ENCODE assay signal across 29 cellular contexts in the genomic region with DNA sequence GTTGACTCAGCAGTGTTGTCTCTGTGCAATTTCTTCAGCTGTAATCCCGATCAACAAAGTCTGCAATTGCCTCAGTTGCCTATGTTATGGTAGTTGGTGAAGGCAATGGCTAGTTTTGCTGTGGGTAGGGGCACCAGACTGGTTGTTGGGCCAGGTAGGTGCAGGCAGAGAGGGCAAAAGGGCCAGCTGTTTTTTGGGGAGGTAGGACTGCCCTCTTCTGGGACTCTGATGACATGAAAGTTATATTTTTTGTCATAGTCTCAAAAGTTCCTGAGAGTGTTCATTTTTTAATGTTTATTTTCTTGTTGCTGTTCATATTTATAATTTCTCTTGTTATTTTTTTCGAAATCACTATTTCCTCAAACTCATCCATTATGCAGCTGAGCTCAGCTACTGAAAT. TPM values are rescaled to one million over a fixed set of nuclear protein-coding genes. Genes with fewer than 3 reads are reported as not detected.
DNase-seq lines count a peak whose midpoint lies in the region; ATAC-seq, FAIRE-seq and TF ChIP-seq lines count a peak whose summit lies in the region.
"Had no signal": no experiment of that assay in that cellular context is flagged by ENCODE, and none has a peak within 500 bp of the region (broad histone marks: within the 10 kb centered on the region; RNA-seq: fewer than 3 reads in every experiment).

No MANE protein-coding gene starts in this region.

- ATAC-seq in HG03095 (IDR thresholded peaks at IDR 0.05; ENCODE audit: unreplicated experiment) = no peak

- H3K27ac ChIP-seq in breast epithelium (no peak overlapping the region), endodermal cell (ENCODE audit: low read depth, low read length) (no peak overlapping the region), tibial artery (no peak overlapping the region)
- H3K27ac ChIP-seq: 22Rv1, PC-9, RWPE1 had no signal

- no peak for TF ChIP-seq POLR2A in breast epithelium (IDR thresholded peaks at IDR 0.05)

- no TSS peak for BruUV-seq in MCF 10A (replicated peaks; lab: Mats Ljungman, UMichigan)

- H3K9me3 ChIP-seq in breast epithelium = peaks cover 0 to 6% of the 10 kb centered on the region in 2 donors
- H3K9me3 ChIP-seq in endodermal cell (ENCODE audit: control insufficient read depth, low read length) = peaks cover 7% of the 10 kb centered on the region
- H3K9me3 ChIP-seq in tibial artery = no peaks in the 10 kb centered on the region
- H3K9me3 ChIP-seq: BE2C had no signal

- POLR2A ChIA-PET in MCF 10A (lab: Yijun Ruan, JAX) = interaction anchor here (0.7 kb wide), 1 partner anchor 1834 kb away, joined by 3 read pairs; no protein-coding TSS in a partner anchor

- CTCF ChIA-PET in MCF 10A (lab: Yijun Ruan, JAX) = interaction anchor here (0.7 kb wide), 1 partner anchor 48 kb away, joined by 3 read pairs; no protein-coding TSS in a partner anchor

- H3K27me3 ChIP-seq in breast epithelium = peaks cover 0 to 12% of the 10 kb centered on the region in 2 donors
- H3K27me3 ChIP-seq in endodermal cell (ENCODE audit: control insufficient read depth, insufficient read depth, low read length, poor library complexity, severe bottlenecking) = no peaks in the 10 kb centered on the region
- no peaks in the 10 kb centered on the region for H3K27me3 ChIP-seq in tibial artery
- H3K27me3 ChIP-seq: BE2C had no signal

- H3K36me3 ChIP-seq in breast epithelium (no peaks in the 10 kb centered on the region), endodermal cell (ENCODE audit: control insufficient read depth, insufficient read depth, low read length) (no peaks in the 10 kb centered on the region), tibial artery (no peaks in the 10 kb centered on the region)
- H3K36me3 ChIP-seq: BE2C had no signal

- H3K4me1 Mint-ChIP-seq in MCF 10A (ENCODE audit: insufficient read depth, unreplicated experiment) = no peaks in the 10 kb centered on the region
- H3K4me1 Mint-ChIP-seq in endodermal cell = no peaks in the 10 kb centered on the region

- no peak for TF ChIP-seq CTCF in MCF 10A (IDR thresholded peaks at IDR 0.05; ENCODE audit: unreplicated experiment)
- TF ChIP-seq CTCF in breast epithelium (IDR thresholded peaks at IDR 0.05) = no peak
- peak; percentile 72 for TF ChIP-seq CTCF in endodermal cell (conservative IDR thresholded peaks at IDR 0.05)
- no peak for TF ChIP-seq CTCF in tibial artery (IDR thresholded peaks at IDR 0.05)

- no peaks in the 10 kb centered on the region for H3K36me3 Mint-ChIP-seq in MCF 10A (ENCODE audit: insufficient read depth, unreplicated experiment)
- H3K36me3 Mint-ChIP-seq in endodermal cell (ENCODE audit: low read depth) = peaks cover 3% of the 10 kb centered on the region

- FAIRE-seq in RCC 7860 (lab: Jason Lieb, UNC) = no peak
- FAIRE-seq: GM12891, HTR-8/SVneo had no signal

- H3K27me3 Mint-ChIP-seq in MCF 10A (ENCODE audit: insufficient read depth, unreplicated experiment) = no peaks in the 10 kb centered on the region
- H3K27me3 Mint-ChIP-seq in endodermal cell (ENCODE audit: insufficient read depth) = peaks cover 2% of the 10 kb centered on the region

- H3K4me1 ChIP-seq in breast epithelium (no peaks in the 10 kb centered on the region), endodermal cell (ENCODE audit: control insufficient read depth, insufficient read depth, low read length) (no peaks in the 10 kb centered on the region), tibial artery (no peaks in the 10 kb centered on the region)
- H3K4me1 ChIP-seq: BE2C had no signal

- H3K4me3 Mint-ChIP-seq in MCF 10A (ENCODE audit: unreplicated experiment) = no peak overlapping the region
- H3K4me3 Mint-ChIP-seq in endodermal cell = no peak overlapping the region

- intact Hi-C loops in MCF 10A (cut with micrococcal nuclease) = no loop called here
- intact Hi-C loops in breast epithelium (cut with DNase I; ENCODE audit: low total_unique reads) = no loop called here
- intact Hi-C loops in tibial artery (cut with DNase I; ENCODE audit: low total_unique reads) = no loop called here

- in situ Hi-C loops in SK-MEL-5 (cut with HindIII; ENCODE audit: low pct_unique_long_range_greater_than_20kb, low sequenced_read_pairs) = no loop called here

- H3K9ac ChIP-seq in endodermal cell (ENCODE audit: extremely low read depth, low read length, poor library complexity, severe bottlenecking) = no peak overlapping the region

- H3K27ac Mint-ChIP-seq in MCF 10A (ENCODE audit: low read depth, unreplicated experiment) = no peak overlapping the region
- H3K27ac Mint-ChIP-seq in endodermal cell = no peak overlapping the region

- 63% methylated on average over 2 of the region's 2 CpGs; no CpG with 5 or more reads in 1 of the 2 experiments for WGBS in endodermal cell (ENCODE audit: insufficient coverage in 1 of 2, insufficient read length in 1 of 2), 2 experiments

- peak; percentile 1 for DNase-seq in MCF 10A (ENCODE audit: unreplicated experiment)
- no peak for DNase-seq in breast epithelium (ENCODE audit: low spot score in 2 of 2)
- DNase-seq in SK-MEL-5 (ENCODE audit: low read depth, low spot score) = peak; percentile 1
- DNase-seq in endodermal cell = no peak
- no peak for DNase-seq in RCC 7860 (ENCODE audit: low spot score)
- DNase-seq in tibial artery = no peak
- DNase-seq: ACHN, BE2C, Calu3, DMS79 treated with DMSO at 0.1 percent for 48 hours, GF-D8, H7, KBM-7, NCI-H1092, NCI-H1417 treated with DMSO at 0.1 percent for 48 hours, NCI-H1694 treated with DMSO at 0.1 percent for 48 hours, NCI-H2081, NCI-H2171, NCI-H226, NCI-H510A, NCI-H748 treated with DMSO at 0.1 percent for 48 hours, PC-9, SHP77 had no signal

- no peak overlapping the region for H3K4me3 ChIP-seq in breast epithelium
- no peak overlapping the region for H3K4me3 ChIP-seq in endodermal cell (ENCODE audit: low read length)
- H3K4me3 ChIP-seq in tibial artery = no peak overlapping the region
- H3K4me3 ChIP-seq: PC-9 had no signal

- H3K9me3 Mint-ChIP-seq in MCF 10A (ENCODE audit: unreplicated experiment) (peaks cover 13% of the 10 kb centered on the region), endodermal cell (peaks cover 5% of the 10 kb centered on the region)

RNA-seq across cellular contexts. Expression of a gene that starts 25.1 kb away (rescaled TPM):
- total RNA-seq in MCF 10A (2022) (not detected in 2 replicates), breast epithelium (under 1 TPM; 0.29 to 0.64 (median 0.33) TPM), endodermal cell (1 to 10 TPM; 1.6 to 3.4 TPM)
- 0.13 and 0.48 TPM in 2 replicates for total RNA-seq in SK-MEL-5 (2014; rRNA removed; shearing (Covaris generic))
- polyA plus RNA-seq in SK-MEL-5 (2015; cell fraction: cytosol; rRNA removed) = 0.27 and 0.63 TPM in 2 replicates
- 0.23 and 0.35 TPM in 2 replicates for polyA plus RNA-seq in SK-MEL-5 (2015; cell fraction: nucleus; rRNA removed)
- 1.7 TPM for polyA plus RNA-seq in endodermal cell (2013, experiment 1 of 2)
- 2.1 TPM for polyA plus RNA-seq in endodermal cell (2013, experiment 2 of 2)
- total RNA-seq: Calu3, LHCN-M2, PC-9 had no signal

Comparison
In these comparisons a context has a peak if more than half of its experiments do, and no peak if none do; other contexts are left out.
1. DNase-seq: peak in MCF 10A (single experiment) and SK-MEL-5 (single experiment); none in breast epithelium (0 of 2), endodermal cell (single experiment), RCC 7860 (single experiment) and tibial artery (0 of 2).